ENCODE assay signal across 17 cellular contexts in the genomic region with DNA sequence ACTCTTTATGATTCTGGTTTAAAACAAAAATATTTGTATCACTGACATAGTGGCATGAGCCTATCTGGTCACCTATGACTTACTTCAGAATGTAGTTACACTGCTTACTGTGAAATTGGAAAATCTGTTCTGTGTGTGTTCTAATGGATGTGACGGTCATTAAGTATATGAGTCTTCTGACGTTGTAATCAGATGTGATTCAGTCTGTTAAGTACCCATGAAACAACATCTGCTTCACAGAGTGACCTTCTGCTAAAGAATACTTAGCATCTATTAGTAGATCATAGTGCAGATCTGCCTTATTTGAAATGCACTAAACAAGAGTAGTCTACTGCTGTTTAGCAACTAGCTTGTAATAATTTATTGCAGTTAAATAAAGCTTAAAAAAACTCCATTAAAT.
DNase-seq lines count a peak whose midpoint lies in the region; ATAC-seq and TF ChIP-seq lines count a peak whose summit lies in the region.
"Had no signal": no experiment of that assay in that cellular context is flagged by ENCODE, and none has a peak within 500 bp of the region (broad histone marks: within the 10 kb centered on the region; RNA-seq: fewer than 3 reads in every experiment).

No MANE protein-coding gene starts in this region.

- no peak overlapping the region for H3K4me3 Mint-ChIP-seq in endodermal cell
- H3K4me3 Mint-ChIP-seq: H9, natural killer cell had no signal

- peak overlapping the region; percentile 22 for H3K27ac ChIP-seq in endodermal cell (ENCODE audit: low read depth, low read length)
- H3K27ac ChIP-seq: pancreas had no signal

- no peak for TF ChIP-seq CTCF in endodermal cell (conservative IDR thresholded peaks at IDR 0.05)

- no peaks in the 10 kb centered on the region for H3K4me1 ChIP-seq in endodermal cell (ENCODE audit: control insufficient read depth, insufficient read depth, low read length)
- H3K4me1 ChIP-seq: pancreas had no signal

- H3K9ac ChIP-seq in endodermal cell (ENCODE audit: extremely low read depth, low read length, poor library complexity, severe bottlenecking): no peak overlapping the region

- H3K27me3 Mint-ChIP-seq in endodermal cell (ENCODE audit: insufficient read depth): no peaks in the 10 kb centered on the region

- no peaks in the 10 kb centered on the region for H3K9me3 ChIP-seq in endodermal cell (ENCODE audit: control insufficient read depth, low read length)
- H3K9me3 ChIP-seq: pancreas had no signal

- H3K9me3 Mint-ChIP-seq in endodermal cell: no peaks in the 10 kb centered on the region
- H3K9me3 Mint-ChIP-seq: H9, natural killer cell had no signal

- ATAC-seq in GM21576 (IDR thresholded peaks at IDR 0.05; ENCODE audit: unreplicated experiment): no peak
- ATAC-seq: left cardiac atrium, natural killer cell had no signal

- no peak overlapping the region for H3K4me3 ChIP-seq in endodermal cell (ENCODE audit: low read length)
- H3K4me3 ChIP-seq: pancreas had no signal

- no peaks in the 10 kb centered on the region for H3K36me3 ChIP-seq in endodermal cell (ENCODE audit: control insufficient read depth, insufficient read depth, low read length)
- H3K36me3 ChIP-seq: pancreas had no signal

- intact Hi-C loops in posterior cingulate gyrus (cut with DNase I): no loop called here

- DNase-seq in D341Med (ENCODE audit: low spot score): peak; percentile 25
- peak; percentile 44 for DNase-seq in EH (ENCODE audit: low read depth)
- peak; percentile 7 for DNase-seq in NCI-H2171 (lab: John Stamatoyannopoulos, UW)
- DNase-seq in endodermal cell: no peak
- no peak for DNase-seq in activated CD4-positive, CD25-positive, alpha-beta regulatory T cell (lab: John Stamatoyannopoulos, UW)
- no peak for DNase-seq in posterior cingulate gyrus
- DNase-seq: activated CD4-positive, alpha-beta T cell treated with anti-CD3 and anti-CD28 coated beads for 4 hours; COR-L47; dermis blood vessel endothelial cell; erythroblast; GF-D8; H9; left cardiac atrium; natural killer cell; pancreas; stimulated activated naive CD4-positive, alpha-beta T cell had no signal

- no peaks in the 10 kb centered on the region for H3K27me3 ChIP-seq in endodermal cell (ENCODE audit: control insufficient read depth, insufficient read depth, low read length, poor library complexity, severe bottlenecking)
- H3K27me3 ChIP-seq: pancreas had no signal

- H3K36me3 Mint-ChIP-seq in endodermal cell (ENCODE audit: low read depth): peaks cover 2% of the 10 kb centered on the region
- H3K36me3 Mint-ChIP-seq: natural killer cell had no signal

- WGBS in endodermal cell (ENCODE audit: insufficient coverage in 1 of 2, insufficient read length in 1 of 2), 2 experiments: 94 to 100% methylated on average over 2 of the region's 2 CpGs

- H3K4me1 Mint-ChIP-seq in endodermal cell: peaks cover 20% of the 10 kb centered on the region
- H3K4me1 Mint-ChIP-seq: natural killer cell had no signal

- H3K27ac Mint-ChIP-seq in endodermal cell: no peak overlapping the region
- H3K27ac Mint-ChIP-seq: natural killer cell had no signal

Comparison
In these comparisons a context has a peak if more than half of its experiments do, and no peak if none do; other contexts are left out.
1. DNase-seq: peak in D341Med (single experiment), EH (single experiment) and NCI-H2171 (single experiment); none in endodermal cell (single experiment), activated CD4-positive, CD25-positive, alpha-beta regulatory T cell (0 of 4) and posterior cingulate gyrus (0 of 10).